1 cellular context compared by ENCODE assay signal in the genomic region with DNA sequence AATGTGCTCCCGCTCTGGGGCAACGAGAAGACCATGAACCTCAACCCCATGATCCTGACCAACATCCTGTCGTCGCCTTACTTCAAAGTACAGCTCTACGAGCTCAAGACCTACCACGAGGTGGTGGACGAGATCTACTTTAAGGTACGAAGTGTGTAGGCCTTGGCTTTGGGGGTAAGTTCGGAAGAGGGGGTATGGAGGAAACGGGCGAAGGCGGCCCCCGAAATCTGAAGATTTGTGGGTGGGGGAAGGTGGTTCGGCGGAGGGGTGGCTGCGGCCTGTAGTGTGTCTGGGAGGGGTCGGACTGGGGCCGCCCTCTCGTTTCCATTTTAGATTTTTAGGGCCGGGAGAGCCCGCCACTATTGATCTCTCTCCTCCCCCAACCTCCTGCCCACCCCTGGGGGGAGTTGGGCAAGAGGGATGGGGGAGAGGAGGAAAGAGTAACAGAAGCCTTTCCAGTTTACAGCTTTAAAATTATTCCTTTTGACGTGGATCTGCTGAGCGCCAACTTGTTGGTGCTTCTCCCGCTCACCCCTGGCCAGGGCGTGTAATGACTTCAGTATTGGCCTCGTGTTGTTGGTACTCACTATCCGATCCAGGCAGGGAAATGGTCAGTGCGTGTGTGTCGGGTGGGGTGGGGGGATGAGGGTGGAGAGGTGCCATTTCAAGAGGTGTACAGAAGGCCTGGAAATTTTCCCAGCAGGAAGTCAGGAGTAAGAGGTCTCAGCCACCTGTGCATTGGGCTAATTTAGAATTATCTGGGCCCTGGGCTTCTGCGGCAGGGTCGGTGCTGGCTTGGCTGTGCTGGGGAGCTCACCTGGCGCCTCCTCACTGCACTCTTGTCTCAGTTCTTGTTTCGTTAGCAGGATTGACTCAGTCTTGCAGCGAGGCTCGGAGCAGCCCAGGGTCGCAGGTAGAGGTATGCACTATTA.
TF ChIP-seq lines count a peak whose summit lies in the region.

No MANE protein-coding gene starts in this region.

TF ChIP-seq in K562, 482 proteins besides CTCF, POLR2A, EP300 and RAD21 (continued from another document and continues in another):
- TF ChIP-seq SFPQ (IDR thresholded peaks at IDR 0.05; ENCODE audit: low read depth, low read length) (no peak), HDAC8 (tag; IDR thresholded peaks at IDR 0.05) (no peak), TEAD4 (IDR thresholded peaks at IDR 0.05; ENCODE audit: low read length) (0 out of 2 replicates have a peak, but pooled peaks have one; percentile 6), TEAD4 (CRISPR knock-in tag; IDR thresholded peaks at IDR 0.05; ENCODE audit: borderline replicate concordance) (no peak), ZNF766 (CRISPR knock-in tag; conservative IDR thresholded peaks at IDR 0.05) (no peak), ZSCAN29 (IDR thresholded peaks at IDR 0.05) (no peak), EGR1 (conservative IDR thresholded peaks at IDR 0.05) (0 out of 2 replicates have a peak, but pooled peaks have one; percentile 2), CLOCK (CRISPR knock-in tag; IDR thresholded peaks at IDR 0.05; ENCODE audit: borderline replicate concordance) (no peak), MEF2D (tag; conservative IDR thresholded peaks at IDR 0.05; ENCODE audit: low read depth) (no peak), UBTF (IDR thresholded peaks at IDR 0.05; ENCODE audit: borderline replicate concordance in 1 of 2, low read depth in 2 of 2, low read length in 2 of 2) (no peak), CEBPB (tag; IDR thresholded peaks at IDR 0.05) (peak; percentile 28; the same call in 1 of the 2 replicates), ZNF124 (CRISPR knock-in tag; IDR thresholded peaks at IDR 0.05) (no peak), PHTF2 (CRISPR knock-in tag; IDR thresholded peaks at IDR 0.05) (no peak), ZKSCAN1 (IDR thresholded peaks at IDR 0.05; ENCODE audit: low read depth, low read length) (no peak), PHF20 (IDR thresholded peaks at IDR 0.05; ENCODE audit: partially characterized antibody) (no peak), KAT8 (IDR thresholded peaks at IDR 0.05; ENCODE audit: low read depth) (no peak), PTBP1 (IDR thresholded peaks at IDR 0.05; ENCODE audit: low read depth, low read length) (no peak), ZFP36 (IDR thresholded peaks at IDR 0.05; ENCODE audit: low read depth, low read length, partially characterized antibody) (no peak), MITF (IDR thresholded peaks at IDR 0.05) (no peak), ZNF695 (CRISPR knock-in tag; IDR thresholded peaks at IDR 0.05) (no peak), SREBF2 (CRISPR knock-in tag; IDR thresholded peaks at IDR 0.05) (no peak), ZNF785 (CRISPR knock-in tag; IDR thresholded peaks at IDR 0.05) (no peak), HOXB6 (CRISPR knock-in tag; IDR thresholded peaks at IDR 0.05; ENCODE audit: borderline replicate concordance) (no peak), RFX5 (IDR thresholded peaks at IDR 0.05; ENCODE audit: low read depth, low read length) (no peak), NFYB (IDR thresholded peaks at IDR 0.05; ENCODE audit: extremely low read depth, insufficient read length) (no peak), SRF (CRISPR knock-in tag; IDR thresholded peaks at IDR 0.05) (no peak), ZBTB43 (CRISPR knock-in tag; IDR thresholded peaks at IDR 0.05) (peak; percentile 45; the same call in 1 of the 2 replicates), ZNF830 (CRISPR knock-in tag; IDR thresholded peaks at IDR 0.05) (no peak), EHMT2 (IDR thresholded peaks at IDR 0.05) (no peak), TCF7L2 (IDR thresholded peaks at IDR 0.05; ENCODE audit: low read depth, low read length) (no peak), HNRNPUL1 (IDR thresholded peaks at IDR 0.05; ENCODE audit: low read length) (no peak), ZBTB12 (CRISPR knock-in tag; IDR thresholded peaks at IDR 0.05) (no peak), TAF9B (IDR thresholded peaks at IDR 0.05; ENCODE audit: partially characterized antibody) (no peak), CBX1 (IDR thresholded peaks at IDR 0.05; ENCODE audit: low read depth) (no peak), PML (IDR thresholded peaks at IDR 0.05; ENCODE audit: low read length) (no peak; the same call in 1 of the 2 replicates), FOXJ2 (tag; IDR thresholded peaks at IDR 0.05) (no peak), THRAP3 (IDR thresholded peaks at IDR 0.05; ENCODE audit: borderline replicate concordance) (no peak), POLR2H (tag; IDR thresholded peaks at IDR 0.05; ENCODE audit: low read depth) (no peak), NRF1 (conservative IDR thresholded peaks at IDR 0.05 in 1 of 2, IDR thresholded peaks at IDR 0.05 in 1 of 2) (no peak), PBX2 (CRISPR knock-in tag; IDR thresholded peaks at IDR 0.05; ENCODE audit: low read depth) (no peak), PBX2 (tag; conservative IDR thresholded peaks at IDR 0.05; ENCODE audit: low read depth) (peak; percentile 29; the same call in 1 of the 2 replicates), ZNF134 (CRISPR knock-in tag; conservative IDR thresholded peaks at IDR 0.05) (0 out of 2 replicates have a peak, but pooled peaks have one; percentile 17), ATF1 (CRISPR knock-in tag; IDR thresholded peaks at IDR 0.05) (no peak), ATF1 (tag; IDR thresholded peaks at IDR 0.05) (no peak), ZKSCAN8 (CRISPR knock-in tag; IDR thresholded peaks at IDR 0.05) (no peak), SRSF3 (IDR thresholded peaks at IDR 0.05; ENCODE audit: insufficient read depth, low read length) (no peak), CBX8 (IDR thresholded peaks at IDR 0.05; ENCODE audit: borderline replicate concordance, extremely low read depth, low read depth, low read length, poor library complexity, severe bottlenecking) (no peak), ZBTB7A (IDR thresholded peaks at IDR 0.05; ENCODE audit: borderline replicate concordance, control insufficient read depth, low read depth, low read length) (peak; percentile 26; the same call in 1 of the 2 replicates), PHB (CRISPR knock-in tag; IDR thresholded peaks at IDR 0.05) (no peak), CHD2 (IDR thresholded peaks at IDR 0.05; ENCODE audit: low read depth, low read length) (no peak), FUS (optimal IDR thresholded peaks at IDR 0.05; ENCODE audit: low read depth, low read length) (no peak), GATA2 (CRISPR knock-in tag; IDR thresholded peaks at IDR 0.05) (no peak), ZNF668 (CRISPR knock-in tag; IDR thresholded peaks at IDR 0.05) (no peak), ZNF217 (CRISPR knock-in tag; IDR thresholded peaks at IDR 0.05) (no peak), LEF1 (IDR thresholded peaks at IDR 0.05) (peak; percentile 15; the same call in 1 of the 2 replicates), THAP7 (CRISPR knock-in tag; IDR thresholded peaks at IDR 0.05) (no peak)
